In the genomic region with DNA sequence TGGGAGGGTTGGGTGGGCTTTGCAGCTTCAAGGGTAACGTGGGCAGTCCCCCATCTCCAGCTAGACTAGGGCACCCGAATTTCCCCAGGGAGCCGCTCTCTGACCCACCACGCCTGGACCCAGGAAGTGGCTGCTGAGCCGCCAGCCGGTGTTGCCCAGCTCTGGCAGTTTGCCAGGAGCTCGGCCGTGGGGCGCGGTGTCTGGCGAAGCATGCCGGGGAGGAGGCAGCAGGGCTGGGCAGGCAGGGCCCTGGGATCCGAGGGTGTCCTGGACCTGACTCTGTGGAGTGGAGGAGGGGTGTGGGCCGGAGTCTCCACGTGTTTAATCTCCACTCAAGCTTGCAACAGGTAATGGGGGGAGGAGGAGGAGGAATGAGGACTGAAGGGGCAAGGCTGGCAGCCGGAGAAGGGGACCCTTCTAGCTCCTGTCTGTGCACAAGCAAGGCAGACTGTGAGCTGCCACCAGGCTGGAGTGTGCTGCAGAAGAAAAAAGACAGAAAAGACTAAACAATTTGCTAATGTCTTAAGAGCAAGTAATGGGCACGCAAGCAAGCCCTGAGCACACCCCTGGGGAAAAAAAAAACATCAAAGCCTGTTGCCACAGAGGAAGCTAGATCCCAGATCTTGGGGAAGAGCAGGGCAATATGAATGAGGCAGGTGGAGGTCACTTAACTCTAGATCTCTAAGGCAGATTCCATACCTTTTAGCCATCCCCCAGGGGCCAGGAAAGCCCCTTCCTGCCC, we compare ENCODE assay signal across 9 cellular contexts. TPM values are rescaled to one million over a fixed set of nuclear protein-coding genes. Genes with fewer than 3 reads are reported as not detected.
A peak's percentile ranks its signal among the peaks of the same experiment; 100 is the strongest.
DNase-seq lines count a peak whose midpoint lies in the region; ATAC-seq and TF ChIP-seq lines count a peak whose summit lies in the region.
"Had no signal": no experiment of that assay in that cellular context is flagged by ENCODE, and none has a peak within 500 bp of the region (broad histone marks: within the 10 kb centered on the region; RNA-seq: fewer than 3 reads in every experiment).

No MANE protein-coding gene starts in this region.

- H3K4me1 ChIP-seq in HUES6 (ENCODE audit: control insufficient read depth, insufficient read depth, low read length) (peaks cover 31% of the 10 kb centered on the region), esophagus (ENCODE audit: control insufficient read depth in 2 of 2, insufficient read depth in 2 of 2, low read length in 1 of 2) (no peaks in the 10 kb centered on the region), neutrophil (ENCODE audit: control insufficient read depth in 1 of 2, insufficient read depth in 1 of 2, low read depth in 1 of 2, low read length in 1 of 2) (peaks cover 13 to 19% of the 10 kb centered on the region in 2 experiments)

- DNase-seq in activated CD4-positive, alpha-beta memory T cell treated with anti-CD3 and anti-CD28 coated beads for 36 hours: peak; percentile 34
- DNase-seq in NCI-H2171 treated with DMSO at 0.1 percent for 48 hours (lab: John Stamatoyannopoulos, UW) (no peak), NCI-H446 (lab: John Stamatoyannopoulos, UW) (no peak)

- intact Hi-C loops in activated CD4-positive, alpha-beta memory T cell treated with anti-CD3 and anti-CD28 coated beads for 36 hours (cut with micrococcal nuclease): loop anchor here (5.0 to 10.0 kb wide), 2 partner anchors 41 to 258 kb away; a partner anchor contains a TSS

- H3K27me3 Mint-ChIP-seq in activated CD4-positive, alpha-beta memory T cell treated with anti-CD3 and anti-CD28 coated beads for 36 hours: peaks cover 5% of the 10 kb centered on the region

- no peak for ATAC-seq in GM18909 (IDR thresholded peaks at IDR 0.05; ENCODE audit: poor library complexity, unreplicated experiment)

- H3K4me3 ChIP-seq in HUES6 (ENCODE audit: low read depth, low read length) (peak overlapping the region; percentile 59), esophagus (ENCODE audit: low read depth in 1 of 2, low read length in 2 of 2) (peak overlapping the region; percentile 38 to 41), neutrophil (ENCODE audit: low read depth in 1 of 2, low read length in 1 of 2) (peak overlapping the region; percentile 62 to 68)

- H3K9ac ChIP-seq in HUES6 (ENCODE audit: low read length): peak overlapping the region; percentile 29

- CTCF ChIA-PET in activated CD4-positive, alpha-beta memory T cell treated with anti-CD3 and anti-CD28 coated beads for 36 hours (lab: Charles Lee): interaction anchor here (0.8 kb wide), 1 partner anchor 32 kb away, joined by 3 read pairs; no protein-coding TSS in a partner anchor

- H3K36me3 ChIP-seq in HUES6 (ENCODE audit: control insufficient read depth, insufficient read depth, low read length) (no peaks in the 10 kb centered on the region), esophagus (ENCODE audit: control insufficient read depth in 2 of 2, insufficient read depth in 2 of 2, low read length in 1 of 2) (no peaks in the 10 kb centered on the region), neutrophil (no peaks in the 10 kb centered on the region)

- H3K27me3 ChIP-seq in HUES6 (ENCODE audit: control insufficient read depth, insufficient read depth, low read length) (peaks cover 98% of the 10 kb centered on the region), esophagus (ENCODE audit: control insufficient read depth in 1 of 2, insufficient read depth in 2 of 2, low read length in 2 of 2) (peaks cover 0 to 6% of the 10 kb centered on the region in 2 donors), neutrophil (peaks cover 34% of the 10 kb centered on the region)

- H3K9me3 Mint-ChIP-seq in activated CD4-positive, alpha-beta memory T cell treated with anti-CD3 and anti-CD28 coated beads for 36 hours: no peaks in the 10 kb centered on the region

- H3K27ac ChIP-seq in C4-2B: peak overlapping the region; percentile 69
- H3K27ac ChIP-seq in HUES6 (ENCODE audit: low read depth, low read length): no peak overlapping the region
- peak overlapping the region in 1 of 2 donors; percentile 28 for H3K27ac ChIP-seq in esophagus (ENCODE audit: low read depth in 2 of 2, low read length in 1 of 2)
- H3K27ac ChIP-seq in neutrophil: no peak overlapping the region

- WGBS in esophagus, 2 donors: 8 to 36% methylated on average over 17 of the region's 17 CpGs

- peak overlapping the region; percentile 79 for H3K4me3 Mint-ChIP-seq in activated CD4-positive, alpha-beta memory T cell treated with anti-CD3 and anti-CD28 coated beads for 36 hours

- TF ChIP-seq CTCF in C4-2B (conservative IDR thresholded peaks at IDR 0.05) (no peak), neutrophil (IDR thresholded peaks at IDR 0.05) (no peak)

- POLR2A ChIA-PET in activated CD4-positive, alpha-beta memory T cell treated with anti-CD3 and anti-CD28 coated beads for 36 hours (lab: Charles Lee): no interaction called here

- H3K4me1 Mint-ChIP-seq in activated CD4-positive, alpha-beta memory T cell treated with anti-CD3 and anti-CD28 coated beads for 36 hours (ENCODE audit: low read depth): peaks cover 7% of the 10 kb centered on the region

- H3K27ac Mint-ChIP-seq in activated CD4-positive, alpha-beta memory T cell treated with anti-CD3 and anti-CD28 coated beads for 36 hours: no peak overlapping the region

- H3K36me3 Mint-ChIP-seq in activated CD4-positive, alpha-beta memory T cell treated with anti-CD3 and anti-CD28 coated beads for 36 hours: peaks cover 4% of the 10 kb centered on the region

- no peaks in the 10 kb centered on the region for H3K9me3 ChIP-seq in HUES6 (ENCODE audit: control insufficient read depth, insufficient read depth, low read depth, low read length)
- H3K9me3 ChIP-seq in esophagus (ENCODE audit: control insufficient read depth in 2 of 2, insufficient read depth in 1 of 2, low read depth in 1 of 2, low read length in 1 of 2): peaks cover 0 to 3% of the 10 kb centered on the region in 2 donors
- H3K9me3 ChIP-seq in neutrophil: no peaks in the 10 kb centered on the region

RNA-seq across cellular contexts. Expression of a gene that starts 2.4 kb away (rescaled TPM):
- total RNA-seq in activated CD4-positive, alpha-beta memory T cell treated with anti-CD3 and anti-CD28 coated beads for 36 hours: 1 to 10 TPM; 4.3 to 4.5 TPM
- under 1 TPM; 0.18 to 0.34 TPM for polyA plus RNA-seq in esophagus
- polyA plus RNA-seq: fibroblast of lung had no signal
